ENCODE assay signal across 9 cellular contexts in genomic region chr6:111722220-111722731, GRCh38.
DNase-seq lines count a peak whose midpoint lies in the region; ATAC-seq and TF ChIP-seq lines count a peak whose summit lies in the region.
"Had no signal": no experiment of that assay in that cellular context is flagged by ENCODE, and none has a peak within 500 bp of the region (broad histone marks: within the 10 kb centered on the region; RNA-seq: fewer than 3 reads in every experiment).

No MANE protein-coding gene starts in this region.

- no peak overlapping the region for H2AFZ ChIP-seq in mammary epithelial cell (ENCODE audit: low read depth, low read length)

- no peaks in the 10 kb centered on the region for H3K9me3 ChIP-seq in mammary epithelial cell (replicated peaks; ENCODE audit: insufficient read depth, low read length)
- no peaks in the 10 kb centered on the region for H3K9me3 ChIP-seq in BE2C

- dilution Hi-C loops in mammary epithelial cell (cut with HindIII; ENCODE audit: low sequenced_read_pairs), result no loop called here

- H3K4me1 ChIP-seq in mammary epithelial cell (ENCODE audit: insufficient read depth, low read length) (peaks cover 6% of the 10 kb centered on the region), mesendoderm (ENCODE audit: control insufficient read depth, low read depth, low read length) (peaks cover 7% of the 10 kb centered on the region), BE2C (no peaks in the 10 kb centered on the region; the same call in 1 of the 2 replicates)

- intact Hi-C loops in mammary epithelial cell (cut with micrococcal nuclease), result loop anchor here (1.0 to 5.0 kb wide), 2 partner anchors 130 to 275 kb away; no protein-coding TSS in a partner anchor

- H3K79me2 ChIP-seq in mammary epithelial cell (ENCODE audit: insufficient read depth, low read length) (peaks cover 10% of the 10 kb centered on the region), mesendoderm (ENCODE audit: control insufficient read depth, insufficient read depth, low read length) (no peaks in the 10 kb centered on the region)

- no peak overlapping the region for H4K8ac ChIP-seq in mesendoderm (ENCODE audit: low read depth, low read length)

- no peak overlapping the region for H3K23ac ChIP-seq in mesendoderm (ENCODE audit: low read length)

- H2BK120ac ChIP-seq in mesendoderm (ENCODE audit: low read depth, low read length), result no peak overlapping the region

- no peak overlapping the region for H3K27ac ChIP-seq in mammary epithelial cell (ENCODE audit: insufficient read depth, low read depth, low read length)
- H3K27ac ChIP-seq in mesendoderm (ENCODE audit: low read depth, low read length), result no peak overlapping the region

- CTCF ChIA-PET in mammary epithelial cell (lab: Charles Lee; ENCODE audit: low non-redundant PET), result no interaction called here

- H3K36me3 ChIP-seq in mammary epithelial cell (ENCODE audit: insufficient read depth, low read length) (no peaks in the 10 kb centered on the region), mesendoderm (ENCODE audit: control insufficient read depth, insufficient read depth, low read length) (no peaks in the 10 kb centered on the region), BE2C (peaks cover 8% of the 10 kb centered on the region)

- WGBS in mammary epithelial cell (ENCODE audit: low coverage, missing lambda C conversion rate), result 95% methylated on average over 3 of the region's 3 CpGs
- no CpG with 5 or more reads among the region's 3 CpGs for WGBS in mesendoderm (ENCODE audit: extremely low coverage, insufficient coverage, low lambda C conversion rate)

- in situ Hi-C loops in mammary epithelial cell (cut with MboI; ENCODE audit: low sequenced_read_pairs in 2 of 2), result no loop called here

- no peak overlapping the region for H2BK15ac ChIP-seq in mesendoderm (replicated peaks; ENCODE audit: low read depth)

- H3K4ac ChIP-seq in mesendoderm (ENCODE audit: low read depth, low read length), result no peak overlapping the region

- H3K27me3 ChIP-seq in mammary epithelial cell (ENCODE audit: insufficient read depth, low read length) (no peaks in the 10 kb centered on the region), mesendoderm (ENCODE audit: insufficient read depth, low read length, poor library complexity) (no peaks in the 10 kb centered on the region), BE2C (no peaks in the 10 kb centered on the region)

- H3K79me1 ChIP-seq in mesendoderm (ENCODE audit: low read length), result peaks cover 4% of the 10 kb centered on the region

- no peak overlapping the region for H3K4me3 ChIP-seq in mammary epithelial cell (replicated peaks in 1 of 3; ENCODE audit: insufficient read depth in 1 of 3, low read depth in 2 of 3, low read length in 3 of 3)
- H3K4me3 ChIP-seq in mesendoderm (ENCODE audit: low read length), result no peak overlapping the region
- no peak overlapping the region for H3K4me3 ChIP-seq in BE2C (ENCODE audit: low read depth, low read length)

- no peaks in the 10 kb centered on the region for H4K20me1 ChIP-seq in mammary epithelial cell (ENCODE audit: insufficient read depth, low read length)

- H4K5ac ChIP-seq in mesendoderm (ENCODE audit: low read length), result no peak overlapping the region

- H2AK5ac ChIP-seq in mesendoderm (ENCODE audit: low read length), result no peak overlapping the region

- DNase-seq in AG20443 (ENCODE audit: low spot score) (peak; percentile 30), LHCN-M2 (ENCODE audit: low read depth) (peak; percentile 64), mammary epithelial cell (peak; percentile 10), mesendoderm (peak; percentile 63), BE2C (no peak), SIG-M5 treated with dmso at 0.1 percent for 504 hours (lab: John Stamatoyannopoulos, UW; ENCODE audit: unreplicated experiment) (no peak)
- DNase-seq: NCI-H2171 had no signal

- H3K4me2 ChIP-seq in mammary epithelial cell (ENCODE audit: insufficient read depth, low read depth, low read length) (no peak overlapping the region), mesendoderm (ENCODE audit: low read length) (no peak overlapping the region)

- TF ChIP-seq CTCF in mammary epithelial cell (conservative IDR thresholded peaks at IDR 0.05 in 1 of 2, IDR thresholded peaks at IDR 0.05 in 1 of 2; ENCODE audit: extremely low read depth in 1 of 2, insufficient read depth in 1 of 2, low read depth in 1 of 2, low read length in 2 of 2) (no peak), BE2C (IDR thresholded peaks at IDR 0.05; ENCODE audit: low read depth, low read length) (no peak)

- ATAC-seq in GM21737 (IDR thresholded peaks at IDR 0.05; ENCODE audit: unreplicated experiment) (no peak), GM19351 (IDR thresholded peaks at IDR 0.05; ENCODE audit: unreplicated experiment) (no peak)

- H3K9ac ChIP-seq in mammary epithelial cell (ENCODE audit: insufficient read depth, low read length) (no peak overlapping the region), mesendoderm (ENCODE audit: low read length) (no peak overlapping the region)

- no peak overlapping the region for H3K56ac ChIP-seq in mesendoderm (ENCODE audit: low read length)

- no peak overlapping the region for H2BK5ac ChIP-seq in mesendoderm (ENCODE audit: low read length)

- H3K18ac ChIP-seq in mesendoderm (ENCODE audit: low read length), result no peak overlapping the region

- no TSS peak for BruUV-seq in mammary epithelial cell (replicated peaks; lab: Mats Ljungman, UMichigan)

Comparison
In these comparisons a context has a peak if more than half of its experiments do, and no peak if none do; other contexts are left out.
1. DNase-seq: peak in AG20443 (single experiment), LHCN-M2 (single experiment), mammary epithelial cell (single experiment) and mesendoderm (single experiment); none in BE2C (single experiment) and SIG-M5 treated with dmso at 0.1 percent for 504 hours (single experiment).